1 cellular context compared by ENCODE assay signal in the genomic region with DNA sequence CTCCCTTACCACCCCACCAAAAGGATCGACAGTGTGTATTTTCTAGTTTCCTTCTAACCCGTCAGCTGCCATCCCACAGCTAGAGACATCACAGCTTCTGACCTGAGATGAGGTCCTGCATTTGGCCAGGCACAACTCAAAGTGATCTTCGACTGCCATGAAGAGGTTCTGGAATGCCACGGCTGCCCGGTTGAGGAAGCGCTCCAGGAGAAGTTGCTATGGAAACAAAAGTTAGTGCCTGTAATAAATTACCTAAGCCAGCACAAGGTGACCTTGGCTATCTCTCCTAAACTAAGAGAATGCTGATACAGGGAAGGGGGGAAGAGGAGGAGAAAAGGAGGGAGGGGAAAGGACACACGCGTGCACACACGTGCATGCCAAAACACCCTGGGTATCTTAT.
A peak's percentile ranks its signal among the peaks of the same experiment; 100 is the strongest.
TF ChIP-seq lines count a peak whose summit lies in the region.

No MANE protein-coding gene starts in this region.

TF ChIP-seq in K562, 482 proteins besides CTCF, POLR2A, EP300 and RAD21:
- TF ChIP-seq RFX1 (IDR thresholded peaks at IDR 0.05) = peak; percentile 28; the same call in 1 of the 2 replicates
- TF ChIP-seq ZNF764 (CRISPR knock-in tag; IDR thresholded peaks at IDR 0.05; ENCODE audit: low read depth) = no peak
